Comparison of ENCODE assay signal across 18 cellular contexts in the genomic region with DNA sequence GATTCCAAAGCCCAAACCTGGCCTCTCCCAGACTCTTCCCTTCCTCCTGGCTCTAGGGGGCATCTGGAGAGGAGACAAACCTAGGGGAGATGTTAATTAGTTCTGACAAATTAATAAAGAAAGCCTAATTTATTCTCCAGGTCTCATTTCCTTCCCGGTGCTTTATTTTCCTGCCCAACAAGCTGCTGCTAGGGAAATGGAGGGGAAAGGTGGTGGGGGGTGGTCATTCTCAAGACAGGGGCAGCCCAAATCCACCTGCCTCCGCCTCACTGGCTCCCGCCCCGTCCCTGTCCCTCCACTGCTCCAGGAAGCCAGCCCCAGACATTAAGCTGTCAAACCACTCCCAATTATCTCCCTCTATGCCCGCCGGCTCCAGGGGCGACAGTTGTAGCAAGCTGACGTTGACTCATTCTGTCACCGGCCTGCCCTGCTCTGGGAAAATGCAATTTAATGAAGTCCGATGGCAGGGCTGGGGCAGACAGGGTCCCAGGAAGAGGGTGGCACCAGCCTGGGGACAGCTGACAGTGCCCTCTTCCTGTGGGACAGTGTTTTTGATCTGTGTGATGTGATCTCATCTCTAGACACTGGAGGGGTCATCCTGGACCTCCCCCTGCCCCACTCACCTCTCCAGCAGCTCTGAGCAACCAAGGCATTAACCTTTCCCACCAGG. TPM values are rescaled to one million over a fixed set of nuclear protein-coding genes. Genes with fewer than 3 reads are reported as not detected.
DNase-seq lines count a peak whose midpoint lies in the region; ATAC-seq, FAIRE-seq and TF ChIP-seq lines count a peak whose summit lies in the region.
"Had no signal": no experiment of that assay in that cellular context is flagged by ENCODE, and none has a peak within 500 bp of the region (broad histone marks: within the 10 kb centered on the region; RNA-seq: fewer than 3 reads in every experiment).

No MANE protein-coding gene starts in this region.

- 65% methylated on average over 6 of the region's 10 CpGs; no CpG with 5 or more reads in 1 of the 2 experiments for WGBS in IMR-90 (ENCODE audit: extremely low coverage in 2 of 2, insufficient read length in 1 of 2), 2 experiments

- no peak overlapping the region for H4K5ac ChIP-seq in IMR-90 (ENCODE audit: low read depth, low read length)

- DNase-seq in IMR-90 (no peak), WERI-Rb-1 (peak; percentile 82), keratinocyte (ENCODE audit: low read depth, low spot score) (no peak), substantia nigra (lab: John Stamatoyannopoulos, UW) (peak in 1 of 49 donors; percentile 46), foreskin fibroblast (no peak)
- DNase-seq in CD8-positive, alpha-beta memory T cell: no peak
- DNase-seq: activated CD4-positive, CD25-positive, alpha-beta regulatory T cell; activated naive CD4-positive, alpha-beta T cell treated with Interleukin-2 at 50 U/mL for 16 hours; gastrocnemius medialis; NCI-H1092 treated with DMSO at 0.1 percent for 48 hours; NCI-H446; OCI-M1; stimulated activated CD4-positive, alpha-beta T cell treated with anti-CD3 and anti-CD28 coated beads, Interleukin-4, amount 100 ng/mL, for 4 hours had no signal

- H3K79me2 ChIP-seq in keratinocyte (ENCODE audit: control insufficient read depth, insufficient read depth, low read length): peaks cover 78% of the 10 kb centered on the region

- H2BK5ac ChIP-seq in IMR-90 (ENCODE audit: low read depth, low read length, poor library complexity, severe bottlenecking): no peak overlapping the region

- TF ChIP-seq POLR2A in IMR-90 (IDR thresholded peaks at IDR 0.05; ENCODE audit: low read depth, low read length): no peak

- H3K36me3 Mint-ChIP-seq in CD8-positive, alpha-beta memory T cell: no peaks in the 10 kb centered on the region
- H3K36me3 Mint-ChIP-seq in activated T-helper 17 cell treated with anti-CD3 and anti-CD28 coated beads, Interleukin-2, amount 50 U/mL, for 72 hours (ENCODE audit: low read depth): no peaks in the 10 kb centered on the region

- BruUV-seq in IMR-90 (replicated peaks; lab: Mats Ljungman, UMichigan): no TSS peak

- no peak overlapping the region for H2BK20ac ChIP-seq in IMR-90 (ENCODE audit: low read depth, low read length)

- no peak overlapping the region for H3K4me2 ChIP-seq in IMR-90 (ENCODE audit: low read depth, low read length)
- H3K4me2 ChIP-seq in keratinocyte (ENCODE audit: control insufficient read depth, extremely low read depth, insufficient read depth, low read depth, low read length): peak overlapping the region; percentile 58

- H3K9ac ChIP-seq in IMR-90 (ENCODE audit: low read depth, low read length) (no peak overlapping the region), keratinocyte (ENCODE audit: control insufficient read depth, extremely low read depth, insufficient read depth, low read length) (peak overlapping the region; percentile 30)

- H2AK9ac ChIP-seq in IMR-90 (replicated peaks; ENCODE audit: low read depth, low read length, poor library complexity): peak overlapping the region; percentile 26

- H3K4me3 ChIP-seq in IMR-90 (ENCODE audit: insufficient read depth, low read depth, low read length) (no peak overlapping the region), WERI-Rb-1 (ENCODE audit: low read depth, low read length) (peak overlapping the region; percentile 25), keratinocyte (ENCODE audit: control insufficient read depth in 2 of 3, extremely low read depth in 1 of 3, insufficient read depth in 2 of 3, low read depth in 1 of 3, low read length in 3 of 3) (no peak overlapping the region), foreskin fibroblast (ENCODE audit: low read depth in 1 of 2, low read length in 2 of 2) (no peak overlapping the region)
- no peak overlapping the region for H3K4me3 ChIP-seq in CD8-positive, alpha-beta memory T cell (ENCODE audit: low read length)
- H3K4me3 ChIP-seq: gastrocnemius medialis had no signal

- dilution Hi-C loops in IMR-90 (cut with HindIII; ENCODE audit: low sequenced_read_pairs, unreplicated experiment): no loop called here
- dilution Hi-C loops in keratinocyte (cut with MboI; ENCODE audit: extremely low pct_ligation_motif_present, low sequenced_read_pairs): no loop called here

- no peak overlapping the region for H3K4ac ChIP-seq in IMR-90 (ENCODE audit: low read depth, low read length)

- no peaks in the 10 kb centered on the region for H4K20me1 ChIP-seq in IMR-90 (ENCODE audit: insufficient read depth, low read length)
- peaks cover 4% of the 10 kb centered on the region for H4K20me1 ChIP-seq in keratinocyte (ENCODE audit: control insufficient read depth, extremely low read depth, insufficient read depth, low read length)

- no peaks in the 10 kb centered on the region for H3K9me1 ChIP-seq in IMR-90 (ENCODE audit: insufficient read depth, low read length)
- no peaks in the 10 kb centered on the region for H3K9me1 ChIP-seq in keratinocyte (ENCODE audit: control insufficient read depth, extremely low read depth, insufficient read depth, low read length)

- H4K8ac ChIP-seq in IMR-90 (ENCODE audit: low read depth in 2 of 2, low read length in 2 of 2): no peak overlapping the region

- H3K14ac ChIP-seq in IMR-90 (replicated peaks; ENCODE audit: low read depth, low read length): no peak overlapping the region

- POLR2A ChIA-PET in IMR-90 (lab: Charles Lee; ENCODE audit: unreplicated experiment): no interaction called here
- POLR2A ChIA-PET in CD8-positive, alpha-beta memory T cell (lab: Charles Lee): no interaction called here

- H2BK15ac ChIP-seq in IMR-90 (ENCODE audit: low read depth, low read length): no peak overlapping the region

- no peak overlapping the region for H3K4me3 Mint-ChIP-seq in CD8-positive, alpha-beta memory T cell
- H3K4me3 Mint-ChIP-seq in activated T-helper 17 cell treated with anti-CD3 and anti-CD28 coated beads, Interleukin-2, amount 50 U/mL, for 72 hours: no peak overlapping the region
- H3K4me3 Mint-ChIP-seq: CD14-positive monocyte; IgD-negative memory B cell; T-helper 1 cell treated with Interleukin-12 subunit alpha and Interleukin-12 subunit beta and Interleukin-4 antibody, amounts not matched to agents 30 μg/mL and 1 μg/mL, for 36 hours had no signal

- no peak overlapping the region for H3K56ac ChIP-seq in IMR-90 (ENCODE audit: extremely low read depth, insufficient read depth, low read length)

- in situ Hi-C loops in IMR-90 (cut with MboI; ENCODE audit: low sequenced_read_pairs): no loop called here

- H2AK5ac ChIP-seq in IMR-90 (ENCODE audit: low read depth, low read length): no peak overlapping the region

- H4K91ac ChIP-seq in IMR-90 (ENCODE audit: insufficient read depth, low read depth, low read length): no peak overlapping the region

- H2AFZ ChIP-seq in IMR-90 (replicated peaks; ENCODE audit: low read length, poor library complexity) (peak overlapping the region; percentile 28), keratinocyte (ENCODE audit: control insufficient read depth, low read length) (no peak overlapping the region)

- no peaks in the 10 kb centered on the region for H3K9me3 Mint-ChIP-seq in CD8-positive, alpha-beta memory T cell
- no peaks in the 10 kb centered on the region for H3K9me3 Mint-ChIP-seq in activated T-helper 17 cell treated with anti-CD3 and anti-CD28 coated beads, Interleukin-2, amount 50 U/mL, for 72 hours
- H3K9me3 Mint-ChIP-seq: T-helper 1 cell treated with Interleukin-12 subunit alpha and Interleukin-12 subunit beta and Interleukin-4 antibody, amounts not matched to agents 30 μg/mL and 1 μg/mL, for 36 hours had no signal

- CTCF ChIA-PET in IMR-90 (lab: Yijun Ruan, JAX): interaction anchor here (0.9 to 1.5 kb wide), 2 partner anchors 19 to 25 kb away, joined by 3 read pairs; no protein-coding TSS in a partner anchor
- CTCF ChIA-PET in CD8-positive, alpha-beta memory T cell (lab: Charles Lee): no interaction called here

- intact Hi-C loops in IMR-90 (cut with micrococcal nuclease): loop anchor here (10.0 kb wide), 1 partner anchor 1113 kb away; no protein-coding TSS in a partner anchor

- H3K18ac ChIP-seq in IMR-90 (ENCODE audit: low read depth, low read length): no peak overlapping the region

- H3K27me3 ChIP-seq in IMR-90 (ENCODE audit: control insufficient read depth, insufficient read depth, low read length) (no peaks in the 10 kb centered on the region), WERI-Rb-1 (ENCODE audit: insufficient read depth, low read depth, severe bottlenecking) (no peaks in the 10 kb centered on the region), keratinocyte (ENCODE audit: control insufficient read depth, extremely low read depth, insufficient read depth, low read length) (no peaks in the 10 kb centered on the region)
- no peaks in the 10 kb centered on the region for H3K27me3 ChIP-seq in CD8-positive, alpha-beta memory T cell (ENCODE audit: insufficient read depth, low read length, poor library complexity, severe bottlenecking)
- H3K27me3 ChIP-seq: gastrocnemius medialis had no signal

- ATAC-seq in IMR-90 (ENCODE audit: low read depth): no peak; the same call in 1 of the 2 replicates
- no peak for ATAC-seq in activated T-helper 17 cell treated with anti-CD3 and anti-CD28 coated beads, Interleukin-2, amount 50 U/mL, for 72 hours (replicated peaks)
- ATAC-seq: gastrocnemius medialis, sciatic nerve had no signal

- H3K27ac ChIP-seq in IMR-90 (ENCODE audit: insufficient read depth, low read length): no peak overlapping the region
- H3K27ac ChIP-seq in WERI-Rb-1: peak overlapping the region; percentile 95
- H3K27ac ChIP-seq in keratinocyte (ENCODE audit: control insufficient read depth, insufficient read depth, low read length): peak overlapping the region; percentile 100
- peak overlapping the region; percentile 32 for H3K27ac ChIP-seq in substantia nigra (ENCODE audit: low read depth, low read length, poor library complexity, severe bottlenecking)
- H3K27ac ChIP-seq in CD8-positive, alpha-beta memory T cell (ENCODE audit: low read depth, low read length): no peak overlapping the region

- H3K4me1 Mint-ChIP-seq in CD8-positive, alpha-beta memory T cell: peaks cover 0 to 1% (median 0%) of the 10 kb centered on the region in 3 donors
- no peaks in the 10 kb centered on the region for H3K4me1 Mint-ChIP-seq in activated T-helper 17 cell treated with anti-CD3 and anti-CD28 coated beads, Interleukin-2, amount 50 U/mL, for 72 hours

- no peak overlapping the region for H3K27ac Mint-ChIP-seq in CD8-positive, alpha-beta memory T cell
- H3K27ac Mint-ChIP-seq in activated T-helper 17 cell treated with anti-CD3 and anti-CD28 coated beads, Interleukin-2, amount 50 U/mL, for 72 hours: no peak overlapping the region
- H3K27ac Mint-ChIP-seq: IgD-negative memory B cell; T-helper 1 cell treated with Interleukin-12 subunit alpha and Interleukin-12 subunit beta and Interleukin-4 antibody, amounts not matched to agents 30 μg/mL and 1 μg/mL, for 36 hours had no signal

- H3K27me3 Mint-ChIP-seq in CD8-positive, alpha-beta memory T cell: peaks cover 3 to 5% of the 10 kb centered on the region in 2 donors
- no peaks in the 10 kb centered on the region for H3K27me3 Mint-ChIP-seq in activated T-helper 17 cell treated with anti-CD3 and anti-CD28 coated beads, Interleukin-2, amount 50 U/mL, for 72 hours
- H3K27me3 Mint-ChIP-seq: IgD-negative memory B cell had no signal

- H3K4me1 ChIP-seq in IMR-90 (ENCODE audit: control insufficient read depth, insufficient read depth, low read length) (no peaks in the 10 kb centered on the region), keratinocyte (ENCODE audit: control insufficient read depth, extremely low read depth, insufficient read depth, low read length) (peaks cover 57% of the 10 kb centered on the region)
- no peaks in the 10 kb centered on the region for H3K4me1 ChIP-seq in CD8-positive, alpha-beta memory T cell (ENCODE audit: insufficient read depth, low read length)

- H3K36me3 ChIP-seq in IMR-90 (ENCODE audit: control insufficient read depth, insufficient read depth, low read length) (no peaks in the 10 kb centered on the region), WERI-Rb-1 (peaks cover 17% of the 10 kb centered on the region), keratinocyte (ENCODE audit: control insufficient read depth in 2 of 2, extremely low read depth in 1 of 2, insufficient read depth in 2 of 2, low read length in 2 of 2) (peaks cover 3 to 7% of the 10 kb centered on the region in 2 experiments)
- H3K36me3 ChIP-seq in CD8-positive, alpha-beta memory T cell (ENCODE audit: insufficient read depth, low read length): no peaks in the 10 kb centered on the region
- H3K36me3 ChIP-seq: gastrocnemius medialis had no signal

- H3K23ac ChIP-seq in IMR-90 (ENCODE audit: low read depth, low read length): no peak overlapping the region

- H3K9me3 ChIP-seq in IMR-90 (ENCODE audit: control insufficient read depth, insufficient read depth, low read length) (no peaks in the 10 kb centered on the region), WERI-Rb-1 (ENCODE audit: severe bottlenecking) (no peaks in the 10 kb centered on the region), keratinocyte (ENCODE audit: control insufficient read depth, low read depth, low read length) (no peaks in the 10 kb centered on the region)
- H3K9me3 ChIP-seq in CD8-positive, alpha-beta memory T cell (ENCODE audit: low read length): no peaks in the 10 kb centered on the region
- H3K9me3 ChIP-seq: gastrocnemius medialis had no signal

- H3K79me1 ChIP-seq in IMR-90 (ENCODE audit: low read depth in 1 of 2, low read length in 2 of 2): no peaks in the 10 kb centered on the region

- FAIRE-seq in keratinocyte (lab: Jason Lieb, UNC): no peak

- no peak for TF ChIP-seq RAD21 in IMR-90 (IDR thresholded peaks at IDR 0.05; ENCODE audit: low read length)

- no peak for TF ChIP-seq CTCF in IMR-90 (conservative IDR thresholded peaks at IDR 0.05; ENCODE audit: low read depth, low read length)
- no peak for TF ChIP-seq CTCF in WERI-Rb-1 (IDR thresholded peaks at IDR 0.05; ENCODE audit: low read depth, low read length)
- TF ChIP-seq CTCF in keratinocyte (optimal IDR thresholded peaks at IDR 0.05 in 1 of 3, IDR thresholded peaks at IDR 0.05 in 1 of 3, conservative IDR thresholded peaks at IDR 0.05 in 1 of 3; ENCODE audit: extremely low read depth in 1 of 3, insufficient read depth in 2 of 3, low read length in 3 of 3): no peak
- no peak for TF ChIP-seq CTCF in foreskin fibroblast (IDR thresholded peaks at IDR 0.05; ENCODE audit: low read depth, low read length)

- no peak overlapping the region for H2BK120ac ChIP-seq in IMR-90 (ENCODE audit: low read depth, low read length)

RNA-seq across cellular contexts. Expression of a gene that starts 27.3 kb away (rescaled TPM):
- total RNA-seq in IMR-90 (2012; rRNA removed): 1.7 and 2.3 TPM in 2 replicates
- 3.0 and 4.2 TPM in 2 replicates for polyA plus RNA-seq in IMR-90 (2012; rRNA removed)
- 2.8 and 3.4 TPM in 2 replicates for polyA plus RNA-seq in IMR-90 (2012; cell fraction: cytosol; rRNA removed)
- polyA plus RNA-seq in IMR-90 (2012; cell fraction: nucleus; rRNA removed; ENCODE audit: low replicate concordance): 2.2 and 3.3 TPM in 2 replicates
- 37.5 to 51.8 TPM (median 39.7 TPM) in 3 replicates for polyA plus RNA-seq in keratinocyte
- 15.4 TPM for polyA plus RNA-seq in keratinocyte (2011; ENCODE audit: low read depth)
- 32.7 and 39.4 TPM in 2 replicates for polyA plus RNA-seq in keratinocyte (2011; cell fraction: cytosol; rRNA removed)
- 115 and 134 TPM in 2 replicates for polyA plus RNA-seq in keratinocyte (2011; cell fraction: nucleus; rRNA removed)
- 67.3 and 67.5 TPM in 2 replicates for polyA plus RNA-seq in keratinocyte (2012; ENCODE audit: low replicate concordance)
- 111 to 317 TPM (median 149 TPM) in 3 replicates for polyA minus RNA-seq in keratinocyte
- 75.8 TPM for polyA minus RNA-seq in keratinocyte (2011; cell fraction: cytosol; rRNA and poly(A)+ RNA removed)
- polyA minus RNA-seq in keratinocyte (2011; cell fraction: nucleus; rRNA and poly(A)+ RNA removed): 116 and 161 TPM in 2 replicates
- total RNA-seq in CD8-positive, alpha-beta memory T cell: 1 to 10 TPM; 3.0 to 3.8 TPM
- polyA plus RNA-seq in CD8-positive, alpha-beta memory T cell: 0.35 TPM
- total RNA-seq in activated T-helper 17 cell treated with anti-CD3 and anti-CD28 coated beads, Interleukin-2, amount 50 U/mL, for 72 hours: 1 to 10 TPM in 1 of 2 donors, under 1 TPM in 1; 0.78 to 2.3 TPM

Comparison
In these comparisons a context has a peak if more than half of its experiments do, and no peak if none do; other contexts are left out.
1. H3K27ac ChIP-seq: peak in WERI-Rb-1 (single experiment), keratinocyte (single experiment) and substantia nigra (single experiment); none in IMR-90 (single experiment) and CD8-positive, alpha-beta memory T cell (single experiment).